Comparison of ENCODE assay signal across 18 cellular contexts in the genomic region with DNA sequence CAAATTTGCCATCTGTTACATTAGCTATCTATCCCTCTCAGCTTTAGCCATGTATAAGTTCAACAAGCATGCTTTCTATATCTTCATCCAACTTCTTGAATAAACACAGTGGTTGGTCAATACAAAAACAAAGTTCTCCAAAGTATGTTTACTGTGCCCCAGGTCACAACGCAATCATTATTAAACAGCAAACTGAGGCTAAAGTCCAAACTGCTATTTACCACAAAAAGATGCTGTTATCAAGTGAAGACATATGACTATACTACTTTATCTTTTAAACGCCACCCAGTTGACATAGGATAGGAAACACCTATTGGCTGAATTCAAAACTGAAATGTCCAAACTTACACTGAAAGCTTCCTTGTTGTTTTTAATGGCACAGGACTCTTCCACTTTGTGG. TPM values are rescaled to one million over a fixed set of nuclear protein-coding genes. Genes with fewer than 3 reads are reported as not detected.
DNase-seq lines count a peak whose midpoint lies in the region; ATAC-seq, FAIRE-seq and TF ChIP-seq lines count a peak whose summit lies in the region.
"Had no signal": no experiment of that assay in that cellular context is flagged by ENCODE, and none has a peak within 500 bp of the region (broad histone marks: within the 10 kb centered on the region; RNA-seq: fewer than 3 reads in every experiment).

No MANE protein-coding gene starts in this region.

- H3K27me3 Mint-ChIP-seq in activated CD4-positive, alpha-beta T cell treated with anti-CD3 and anti-CD28 coated beads for 36 hours = no peaks in the 10 kb centered on the region
- no peaks in the 10 kb centered on the region for H3K27me3 Mint-ChIP-seq in WTC11 (ENCODE audit: low read depth)

- intact Hi-C loops in activated CD4-positive, alpha-beta T cell treated with anti-CD3 and anti-CD28 coated beads for 36 hours (cut with DNase I, micrococcal nuclease) = no loop called here
- intact Hi-C loops in HepG2 (cut with micrococcal nuclease; ENCODE audit: unreplicated experiment) = no loop called here

- POLR2A ChIA-PET in activated CD4-positive, alpha-beta T cell treated with anti-CD3 and anti-CD28 coated beads for 36 hours (lab: Charles Lee) = interaction anchor here (0.8 kb wide), 1 partner anchor 11 kb away, joined by 3 read pairs; no protein-coding TSS in a partner anchor
- POLR2A ChIA-PET in WTC11 (lab: Charles Lee) (interaction anchor here (0.7 kb wide), 1 partner anchor 10 kb away, joined by 3 read pairs; no protein-coding TSS in a partner anchor), HepG2 (lab: Yijun Ruan, JAX) (interaction anchor here (0.6 to 7.0 kb wide), 9 partner anchors 11 to 117 kb away, joined by 3 to 122 read pairs (median 5); partner anchors contain the start of genes KNTC1, RSRC2 and ZCCHC8)

- peaks cover 10% of the 10 kb centered on the region for H3K79me2 ChIP-seq in HepG2 (ENCODE audit: insufficient read depth, low read length)

- H3K27ac Mint-ChIP-seq in activated CD4-positive, alpha-beta T cell treated with anti-CD3 and anti-CD28 coated beads for 36 hours = peak overlapping the region; percentile 42
- H3K27ac Mint-ChIP-seq in WTC11 = no peak overlapping the region
- H3K27ac Mint-ChIP-seq: H9 had no signal

- BruUV-seq in HepG2 (replicated peaks; lab: Mats Ljungman, UMichigan) = no TSS peak

- TF ChIP-seq CTCF in WTC11 (IDR thresholded peaks at IDR 0.05) (no peak), HepG2 (CRISPR knock-in tag; IDR thresholded peaks at IDR 0.05) (no peak)

- DNase-seq in activated CD4-positive, alpha-beta T cell treated with anti-CD3 and anti-CD28 coated beads for 36 hours = no peak
- no peak for DNase-seq in activated CD4-positive, alpha-beta T cell treated with anti-CD3 and anti-CD28 coated beads for 48 hours
- DNase-seq in HuH-7.5 (ENCODE audit: low spot score) (peak; percentile 19), WTC11 (ENCODE audit: low spot score) (no peak), HepG2 (ENCODE audit: low spot score) (peak; percentile 91), Ammon's horn (ENCODE audit: low spot score) (no peak), globus pallidus (ENCODE audit: low spot score) (no peak)
- DNase-seq: DMS79, H9, KBM-7, NCI-H1105, NCI-H1694 treated with DMSO at 0.1 percent for 48 hours, NCI-H748 treated with DMSO at 0.1 percent for 48 hours, SHP77 had no signal

- FAIRE-seq in HepG2 (lab: Jason Lieb, UNC) = peak; percentile 66
- FAIRE-seq: GM12891, RCC 7860 had no signal

- H3K36me3 ChIP-seq in HepG2 (replicated peaks in 1 of 2; ENCODE audit: control insufficient read depth in 1 of 2, insufficient read depth in 2 of 2, low read length in 2 of 2) = peaks cover 8 to 36% of the 10 kb centered on the region in 2 experiments

- no peak for ATAC-seq in activated CD4-positive, alpha-beta T cell treated with anti-CD3 and anti-CD28 coated beads for 36 hours
- ATAC-seq in WTC11 (no peak), HepG2 (peak; percentile 65), HG02763 (IDR thresholded peaks at IDR 0.05; ENCODE audit: unreplicated experiment) (no peak)

- peak overlapping the region; percentile 77 for H3K27ac ChIP-seq in HepG2 (ENCODE audit: extremely low read length, insufficient read depth, low read length)
- H3K27ac ChIP-seq: C4-2B had no signal

- H3K4me2 ChIP-seq in HepG2 (ENCODE audit: low read depth, low read length) = peak overlapping the region; percentile 29

- 0 out of 2 replicates have a peak, but pooled peaks cover 3% of the 10 kb centered on the region for H4K20me1 ChIP-seq in HepG2 (ENCODE audit: insufficient read depth, low read length)

- peaks cover 46% of the 10 kb centered on the region for H3K36me3 Mint-ChIP-seq in activated CD4-positive, alpha-beta T cell treated with anti-CD3 and anti-CD28 coated beads for 36 hours (ENCODE audit: low read depth)
- H3K36me3 Mint-ChIP-seq in WTC11 = peaks cover 65% of the 10 kb centered on the region

- no peak overlapping the region for H3K4me3 Mint-ChIP-seq in activated CD4-positive, alpha-beta T cell treated with anti-CD3 and anti-CD28 coated beads for 36 hours
- H3K4me3 Mint-ChIP-seq in WTC11 = no peak overlapping the region
- H3K4me3 Mint-ChIP-seq: H9 had no signal

- peak in 1 of 2 experiments; percentile 94; a peak in 2 of 4 replicates for TF ChIP-seq EP300 in HepG2 (IDR thresholded peaks at IDR 0.05; ENCODE audit: low read depth in 2 of 2, low read length in 2 of 2)
- TF ChIP-seq EP300 in HepG2 (CRISPR knock-in tag; IDR thresholded peaks at IDR 0.05; ENCODE audit: borderline replicate concordance) = peak; percentile 76; the same call in 1 of the 2 replicates

- peaks cover 94% of the 10 kb centered on the region for H3K4me1 ChIP-seq in HepG2 (ENCODE audit: insufficient read depth, low read length)

- in situ Hi-C loops in HepG2 (cut with HindIII; ENCODE audit: extremely low pct_ligation_motif_present, low pct_unique_long_range_greater_than_20kb) = no loop called here

- H3K4me3 ChIP-seq in HepG2 (replicated peaks in 1 of 3; ENCODE audit: insufficient read depth in 1 of 3, low read depth in 2 of 3, low read length in 3 of 3) = no peak overlapping the region; a peak in 1 of 6 replicates

- no peaks in the 10 kb centered on the region for H3K9me3 ChIP-seq in HepG2 (ENCODE audit: low read length)

- 0 out of 2 replicates have a peak overlapping the region, but pooled peaks have one; percentile 9 for H3K9ac ChIP-seq in HepG2 (ENCODE audit: insufficient read depth, low read depth, low read length)

- H3K4me1 Mint-ChIP-seq in activated CD4-positive, alpha-beta T cell treated with anti-CD3 and anti-CD28 coated beads for 36 hours = no peaks in the 10 kb centered on the region
- H3K4me1 Mint-ChIP-seq in WTC11 = no peaks in the 10 kb centered on the region
- H3K4me1 Mint-ChIP-seq: H9 had no signal

- no peak for TF ChIP-seq RAD21 in HepG2 (CRISPR knock-in tag; IDR thresholded peaks at IDR 0.05)

- CTCF ChIA-PET in activated CD4-positive, alpha-beta T cell treated with anti-CD3 and anti-CD28 coated beads for 36 hours (lab: Charles Lee) = interaction anchor here (0.9 to 1.5 kb wide), 4 partner anchors 9 to 152 kb away, joined by 3 to 6 read pairs (median 5); no protein-coding TSS in a partner anchor
- CTCF ChIA-PET in WTC11 (lab: Charles Lee) (no interaction called here), HepG2 (lab: Yijun Ruan, JAX; ENCODE audit: low intra/inter-chr PET ratio, low total read pairs) (no interaction called here)

- no peak for TF ChIP-seq POLR2A in HepG2 (IDR thresholded peaks at IDR 0.05; ENCODE audit: insufficient read depth in 1 of 2, low read depth in 2 of 2, low read length in 2 of 2)

- H3K9me3 Mint-ChIP-seq in activated CD4-positive, alpha-beta T cell treated with anti-CD3 and anti-CD28 coated beads for 36 hours (ENCODE audit: low read depth) = no peaks in the 10 kb centered on the region
- H3K9me3 Mint-ChIP-seq in WTC11 = peaks cover 4% of the 10 kb centered on the region
- H3K9me3 Mint-ChIP-seq: H9 had no signal

- H2AFZ ChIP-seq in HepG2 (ENCODE audit: low read length) = no peak overlapping the region

- 2% methylated on average over 2 of the region's 2 CpGs for WGBS in HepG2 (ENCODE audit: low lambda C conversion rate)

- H3K27me3 ChIP-seq in HepG2 (ENCODE audit: control insufficient read depth in 1 of 2, insufficient read depth in 2 of 2, low read length in 2 of 2) = no peaks in the 10 kb centered on the region

RNA-seq across cellular contexts. Expression of gene ZCCHC8, which starts 11.7 kb away (rescaled TPM):
- total RNA-seq in activated CD4-positive, alpha-beta T cell treated with anti-CD3 and anti-CD28 coated beads for 36 hours = 10 to 100 TPM; 34.7 to 39.1 TPM
- total RNA-seq in WTC11 (2021) (24.3 to 28.4 TPM (median 25.7 TPM) in 3 replicates), HepG2 (2016; rRNA removed; fragmentation: Illumina TruSeq; extraction: Trizol) (14.2 and 20.9 TPM in 2 replicates)
- 4.6 and 5.1 TPM in 2 replicates for total RNA-seq in HepG2 (2016; cell fraction: cytosol; rRNA removed; fragmentation: Illumina TruSeq; extraction: Trizol; ENCODE audit: low read depth)
- total RNA-seq in HepG2 (2016; cell fraction: insoluble cytoplasmic fraction; rRNA removed; fragmentation: Illumina TruSeq; extraction: Trizol) = 14.0 and 22.1 TPM in 2 replicates
- total RNA-seq in HepG2 (2016; cell fraction: membrane; rRNA removed; fragmentation: Illumina TruSeq; extraction: Trizol) = 7.2 and 7.6 TPM in 2 replicates
- total RNA-seq in HepG2 (2016; cell fraction: nucleus; rRNA removed; fragmentation: Illumina TruSeq; extraction: Trizol) = 30.3 and 32.1 TPM in 2 replicates
- 18.6 and 20.5 TPM in 2 replicates for polyA plus RNA-seq in HepG2 (2011; rRNA removed)
- 9.6 and 13.2 TPM in 2 replicates for polyA plus RNA-seq in HepG2 (2011; cell fraction: cytosol; rRNA removed)
- 37.9 and 40.8 TPM in 2 replicates for polyA plus RNA-seq in HepG2 (2011; cell fraction: nucleus; rRNA removed)
- 20.5 and 20.8 TPM in 2 replicates for polyA plus RNA-seq in HepG2 (2012)
- 1.9 and 2.0 TPM in 2 replicates for polyA plus RNA-seq in HepG2 (2016; cell fraction: cytosol; fragmentation: Illumina TruSeq; extraction: Trizol; ENCODE audit: low read depth)
- 15.5 and 16.5 TPM in 2 replicates for polyA plus RNA-seq in HepG2 (2016; cell fraction: insoluble cytoplasmic fraction; fragmentation: Illumina TruSeq; extraction: Trizol; ENCODE audit: low read depth)
- 3.5 and 4.0 TPM in 2 replicates for polyA plus RNA-seq in HepG2 (2016; cell fraction: membrane; fragmentation: Illumina TruSeq; extraction: Trizol; ENCODE audit: low read depth)
- polyA plus RNA-seq in HepG2 (2016; cell fraction: nucleus; fragmentation: Illumina TruSeq; extraction: Trizol; ENCODE audit: insufficient read depth, low read depth) = 75.5 and 80.1 TPM in 2 replicates
- 9.4 and 18.6 TPM in 2 replicates for polyA minus RNA-seq in HepG2 (2011; rRNA and poly(A)+ RNA removed; ENCODE audit: low replicate concordance)
- 8.1 and 11.2 TPM in 2 replicates for polyA minus RNA-seq in HepG2 (2011; cell fraction: cytosol; rRNA and poly(A)+ RNA removed)
- polyA minus RNA-seq in HepG2 (2011; cell fraction: nucleus; rRNA and poly(A)+ RNA removed) = 40.6 and 42.0 TPM in 2 replicates

RNA-seq across cellular contexts. Expression of gene RSRC2, which starts 37.7 kb away (rescaled TPM):
- 100 to 1,000 TPM in 1 of 2 experiments, 10 to 100 TPM in 1; 92.7 to 105 TPM for total RNA-seq in activated CD4-positive, alpha-beta T cell treated with anti-CD3 and anti-CD28 coated beads for 36 hours
- total RNA-seq in WTC11 (2021) = 78.3 to 93.1 TPM (median 82.4 TPM) in 3 replicates
- 77.8 and 85.8 TPM in 2 replicates for total RNA-seq in HepG2 (2016; rRNA removed; fragmentation: Illumina TruSeq; extraction: Trizol)
- total RNA-seq in HepG2 (2016; cell fraction: cytosol; rRNA removed; fragmentation: Illumina TruSeq; extraction: Trizol; ENCODE audit: low read depth) = 18.9 and 21.1 TPM in 2 replicates
- total RNA-seq in HepG2 (2016; cell fraction: insoluble cytoplasmic fraction; rRNA removed; fragmentation: Illumina TruSeq; extraction: Trizol) = 79.4 and 84.5 TPM in 2 replicates
- 32.8 and 33.2 TPM in 2 replicates for total RNA-seq in HepG2 (2016; cell fraction: membrane; rRNA removed; fragmentation: Illumina TruSeq; extraction: Trizol)
- total RNA-seq in HepG2 (2016; cell fraction: nucleus; rRNA removed; fragmentation: Illumina TruSeq; extraction: Trizol) = 97.0 and 103 TPM in 2 replicates
- polyA plus RNA-seq in HepG2 (2011; rRNA removed) = 27.6 and 31.4 TPM in 2 replicates
- 7.5 and 10.3 TPM in 2 replicates for polyA plus RNA-seq in HepG2 (2011; cell fraction: cytosol; rRNA removed)
- polyA plus RNA-seq in HepG2 (2011; cell fraction: nucleus; rRNA removed) = 42.2 and 43.3 TPM in 2 replicates
- polyA plus RNA-seq in HepG2 (2012) = 50.4 and 65.0 TPM in 2 replicates
- 8.9 and 9.0 TPM in 2 replicates for polyA plus RNA-seq in HepG2 (2016; cell fraction: cytosol; fragmentation: Illumina TruSeq; extraction: Trizol; ENCODE audit: low read depth)
- 98.3 and 98.6 TPM in 2 replicates for polyA plus RNA-seq in HepG2 (2016; cell fraction: insoluble cytoplasmic fraction; fragmentation: Illumina TruSeq; extraction: Trizol; ENCODE audit: low read depth)
- polyA plus RNA-seq in HepG2 (2016; cell fraction: membrane; fragmentation: Illumina TruSeq; extraction: Trizol; ENCODE audit: low read depth) = 14.1 and 18.0 TPM in 2 replicates
- polyA plus RNA-seq in HepG2 (2016; cell fraction: nucleus; fragmentation: Illumina TruSeq; extraction: Trizol; ENCODE audit: insufficient read depth, low read depth) = 156 and 164 TPM in 2 replicates
- 17.3 and 23.5 TPM in 2 replicates for polyA minus RNA-seq in HepG2 (2011; rRNA and poly(A)+ RNA removed; ENCODE audit: low replicate concordance)
- 8.3 and 11.6 TPM in 2 replicates for polyA minus RNA-seq in HepG2 (2011; cell fraction: cytosol; rRNA and poly(A)+ RNA removed)
- 155 and 166 TPM in 2 replicates for polyA minus RNA-seq in HepG2 (2011; cell fraction: nucleus; rRNA and poly(A)+ RNA removed)

RNA-seq across cellular contexts. Expression of gene KNTC1, which starts 38.0 kb away (rescaled TPM):
- 100 to 1,000 TPM; 136 to 175 TPM for total RNA-seq in activated CD4-positive, alpha-beta T cell treated with anti-CD3 and anti-CD28 coated beads for 36 hours
- 78.3 to 85.1 TPM (median 83.4 TPM) in 3 replicates for total RNA-seq in WTC11 (2021)
- total RNA-seq in HepG2 (2016; rRNA removed; fragmentation: Illumina TruSeq; extraction: Trizol) = 49.2 and 57.6 TPM in 2 replicates
- total RNA-seq in HepG2 (2016; cell fraction: cytosol; rRNA removed; fragmentation: Illumina TruSeq; extraction: Trizol; ENCODE audit: low read depth) = 18.2 and 22.7 TPM in 2 replicates
- total RNA-seq in HepG2 (2016; cell fraction: insoluble cytoplasmic fraction; rRNA removed; fragmentation: Illumina TruSeq; extraction: Trizol) = 49.4 and 57.3 TPM in 2 replicates
- total RNA-seq in HepG2 (2016; cell fraction: membrane; rRNA removed; fragmentation: Illumina TruSeq; extraction: Trizol) = 16.5 and 21.3 TPM in 2 replicates
- 108 and 118 TPM in 2 replicates for total RNA-seq in HepG2 (2016; cell fraction: nucleus; rRNA removed; fragmentation: Illumina TruSeq; extraction: Trizol)
- polyA plus RNA-seq in HepG2 (2011; rRNA removed) = 26.9 and 45.1 TPM in 2 replicates
- 6.0 and 6.6 TPM in 2 replicates for polyA plus RNA-seq in HepG2 (2011; cell fraction: cytosol; rRNA removed)
- 56.6 and 86.5 TPM in 2 replicates for polyA plus RNA-seq in HepG2 (2011; cell fraction: nucleus; rRNA removed)
- 23.2 and 23.7 TPM in 2 replicates for polyA plus RNA-seq in HepG2 (2012)
- 2.0 and 2.9 TPM in 2 replicates for polyA plus RNA-seq in HepG2 (2016; cell fraction: cytosol; fragmentation: Illumina TruSeq; extraction: Trizol; ENCODE audit: low read depth)
- polyA plus RNA-seq in HepG2 (2016; cell fraction: insoluble cytoplasmic fraction; fragmentation: Illumina TruSeq; extraction: Trizol; ENCODE audit: low read depth) = 27.6 and 27.7 TPM in 2 replicates
- 3.5 and 4.7 TPM in 2 replicates for polyA plus RNA-seq in HepG2 (2016; cell fraction: membrane; fragmentation: Illumina TruSeq; extraction: Trizol; ENCODE audit: low read depth)
- 208 and 213 TPM in 2 replicates for polyA plus RNA-seq in HepG2 (2016; cell fraction: nucleus; fragmentation: Illumina TruSeq; extraction: Trizol; ENCODE audit: insufficient read depth, low read depth)
- polyA minus RNA-seq in HepG2 (2011; rRNA and poly(A)+ RNA removed; ENCODE audit: low replicate concordance) = 21.3 and 75.8 TPM in 2 replicates
- polyA minus RNA-seq in HepG2 (2011; cell fraction: cytosol; rRNA and poly(A)+ RNA removed) = 10.1 and 13.4 TPM in 2 replicates
- polyA minus RNA-seq in HepG2 (2011; cell fraction: nucleus; rRNA and poly(A)+ RNA removed) = 88.6 and 117 TPM in 2 replicates

Comparison
In these comparisons a context has a peak if more than half of its experiments do, and no peak if none do; other contexts are left out.
1. DNase-seq: peak in HuH-7.5 (single experiment) and HepG2 (single experiment); none in activated CD4-positive, alpha-beta T cell treated with anti-CD3 and anti-CD28 coated beads for 36 hours (single experiment), activated CD4-positive, alpha-beta T cell treated with anti-CD3 and anti-CD28 coated beads for 48 hours (single experiment), WTC11 (single experiment), Ammon's horn (single experiment) and globus pallidus (single experiment).